Comparison of ENCODE assay signal across 11 cellular contexts in the genomic region with DNA sequence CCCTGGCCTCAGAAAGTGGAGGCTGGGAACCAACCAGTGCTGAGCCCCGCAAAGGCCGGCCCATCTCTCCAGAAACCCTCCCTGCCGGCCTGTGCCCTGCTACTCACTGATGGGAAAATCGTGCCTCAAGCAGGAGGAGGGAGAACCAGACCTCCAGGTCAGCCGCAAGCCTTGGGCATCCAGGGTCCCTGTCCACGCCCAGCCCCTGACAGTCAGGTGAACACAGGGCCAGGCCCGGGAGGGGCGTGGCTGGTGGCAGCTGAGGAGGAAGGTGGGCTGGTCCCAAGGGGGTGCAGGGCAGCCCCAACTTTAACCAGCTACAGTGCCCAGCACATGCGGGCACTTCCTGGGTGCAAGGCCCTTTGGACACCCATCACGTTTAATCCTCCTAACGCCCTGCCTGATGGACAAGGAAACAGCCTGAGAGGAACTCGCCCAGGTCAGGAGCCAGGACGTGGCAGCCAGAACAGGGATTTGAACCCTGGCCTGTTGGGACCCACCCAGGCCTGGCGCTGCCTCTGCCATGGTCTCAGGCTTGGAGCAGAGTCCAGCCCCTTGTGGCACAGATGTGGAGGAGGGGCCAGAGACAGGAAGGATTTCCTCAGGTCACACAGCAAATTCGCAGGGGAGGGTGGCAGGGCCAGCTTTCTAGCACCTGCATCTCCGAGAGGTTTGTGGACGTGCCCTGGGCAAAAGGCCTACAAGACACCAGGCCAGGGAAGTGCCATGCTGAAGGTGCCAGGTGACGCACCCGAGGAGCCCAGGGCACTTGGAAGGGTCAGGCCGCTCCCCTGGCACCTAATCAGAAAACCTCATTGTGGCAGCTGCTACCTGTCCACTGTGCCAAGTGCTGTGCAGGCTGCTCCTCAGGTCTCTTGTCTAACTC. TPM values are rescaled to one million over a fixed set of nuclear protein-coding genes. Genes with fewer than 3 reads are reported as not detected.
DNase-seq lines count a peak whose midpoint lies in the region; ATAC-seq, FAIRE-seq and TF ChIP-seq lines count a peak whose summit lies in the region.
"Had no signal": no experiment of that assay in that cellular context is flagged by ENCODE, and none has a peak within 500 bp of the region (broad histone marks: within the 10 kb centered on the region; RNA-seq: fewer than 3 reads in every experiment).

No MANE protein-coding gene starts in this region.

- H3K36me3 Mint-ChIP-seq in activated naive CD4-positive, alpha-beta T cell treated with anti-CD3 and anti-CD28 coated beads for 36 hours (ENCODE audit: low read depth) = peaks cover 2% of the 10 kb centered on the region
- H3K36me3 Mint-ChIP-seq: activated naive CD8-positive, alpha-beta T cell had no signal

- ATAC-seq in GM12878 (no peak), lower lobe of right lung (no peak), HG03025 (IDR thresholded peaks at IDR 0.05; ENCODE audit: low FRiP score, unreplicated experiment) (no peak)

- H3K27ac Mint-ChIP-seq in activated naive CD4-positive, alpha-beta T cell treated with anti-CD3 and anti-CD28 coated beads for 36 hours = peak overlapping the region; percentile 13

- no peak for TF ChIP-seq CTCF in GM12878 (IDR thresholded peaks at IDR 0.05 in 2 of 3, conservative IDR thresholded peaks at IDR 0.05 in 1 of 3; ENCODE audit: control insufficient read depth in 2 of 3, extremely low read depth in 1 of 3, insufficient read depth in 1 of 3, low read depth in 3 of 3, low read length in 3 of 3)
- TF ChIP-seq CTCF in lower lobe of right lung (IDR thresholded peaks at IDR 0.05) = no peak
- no peak for TF ChIP-seq CTCF in thyroid gland (IDR thresholded peaks at IDR 0.05)

- no peak overlapping the region for H2AFZ ChIP-seq in GM12878 (ENCODE audit: control insufficient read depth, low read depth, low read length)

- no peak for TF ChIP-seq RAD21 in GM12878 (IDR thresholded peaks at IDR 0.05; ENCODE audit: insufficient read depth, low read depth, low read length)

- no peak for TF ChIP-seq POLR2A in GM12878 (IDR thresholded peaks at IDR 0.05; ENCODE audit: low read depth, low read length)
- TF ChIP-seq POLR2A in thyroid gland (IDR thresholded peaks at IDR 0.05) = no peak

- in situ Hi-C loops in GM12878 (cut with MboI) = no loop called here

- no TSS peak for BruUV-seq in GM12878 (replicated peaks; lab: Mats Ljungman, UMichigan)

- H3K4me3 ChIP-seq in GM12878 (peak overlapping the region; percentile 63; the same call in 1 of the 2 replicates), lower lobe of right lung (no peak overlapping the region), thyroid gland (replicated peaks in 1 of 3) (no peak overlapping the region)

- H3K36me3 ChIP-seq in GM12878 (ENCODE audit: control insufficient read depth in 2 of 2, insufficient read depth in 2 of 2, low read length in 1 of 2) (no peaks in the 10 kb centered on the region; a peak in 1 of 4 replicates), lower lobe of right lung (peaks cover 6% of the 10 kb centered on the region), thyroid gland (no peaks in the 10 kb centered on the region)

- H4K20me1 ChIP-seq in GM12878 (ENCODE audit: control insufficient read depth, insufficient read depth) = no peaks in the 10 kb centered on the region; the same call in 1 of the 2 replicates

- H3K4me1 ChIP-seq in GM12878 (ENCODE audit: control insufficient read depth, insufficient read depth, low read length) = peaks cover 70% of the 10 kb centered on the region
- H3K4me1 ChIP-seq in lower lobe of right lung = peaks cover 92% of the 10 kb centered on the region
- H3K4me1 ChIP-seq in thyroid gland = peaks cover 72 to 91% of the 10 kb centered on the region in 2 donors

- SMC1A ChIA-PET in GM12878 (lab: Charles Lee; ENCODE audit: uncharacterized antibody, unreplicated experiment) = interaction anchor here (0.9 to 3.9 kb wide), 7 partner anchors 9 to 31 kb away, joined by 3 to 44 read pairs (median 8); no protein-coding TSS in a partner anchor

- no peak for FAIRE-seq in GM12878 (lab: Jason Lieb, UNC)

- H3K4me1 Mint-ChIP-seq in activated naive CD4-positive, alpha-beta T cell treated with anti-CD3 and anti-CD28 coated beads for 36 hours (ENCODE audit: low read depth) = peaks cover 62% of the 10 kb centered on the region

- DNase-seq in activated naive CD4-positive, alpha-beta T cell treated with anti-CD3 and anti-CD28 coated beads for 36 hours = no peak
- no peak for DNase-seq in activated naive CD4-positive, alpha-beta T cell treated with Interleukin-2 at 50 U/mL for 16 hours
- DNase-seq in GM12878 (ENCODE audit: low read depth, low spot score) = no peak
- DNase-seq in lower lobe of right lung = peak; percentile 43
- DNase-seq in thyroid gland = peak in 1 of 2 donors; percentile 3
- DNase-seq in NOMO-1 (lab: John Stamatoyannopoulos, UW; ENCODE audit: unreplicated experiment in 2 of 2) = no peak
- DNase-seq in HuH-7.5 (ENCODE audit: low spot score) = no peak
- DNase-seq: MM.1S, SHP77 had no signal

- POLR2A ChIA-PET in GM12878 (lab: Charles Lee) = interaction anchor here (0.8 to 7.3 kb wide), 8 partner anchors 10 to 362 kb away, joined by 3 to 66 read pairs (median 18); partner anchors contain the start of genes GTF3C5 and SLC2A6

- peak overlapping the region; percentile 88 for H3K27ac ChIP-seq in GM12878 (ENCODE audit: control insufficient read depth, insufficient read depth)
- H3K27ac ChIP-seq in lower lobe of right lung = peak overlapping the region; percentile 80
- peak overlapping the region in 2 of 3 donors; percentile 24 to 92 for H3K27ac ChIP-seq in thyroid gland

- H3K9me3 ChIP-seq in GM12878 (replicated peaks; ENCODE audit: control insufficient read depth, insufficient read depth, low read length) (no peaks in the 10 kb centered on the region), lower lobe of right lung (no peaks in the 10 kb centered on the region), thyroid gland (no peaks in the 10 kb centered on the region)

- H3K79me2 ChIP-seq in GM12878 (ENCODE audit: control insufficient read depth, insufficient read depth, low read length) = peaks cover 72% of the 10 kb centered on the region

- no peaks in the 10 kb centered on the region for H3K9me3 Mint-ChIP-seq in activated naive CD4-positive, alpha-beta T cell treated with anti-CD3 and anti-CD28 coated beads for 36 hours

- H3K4me3 Mint-ChIP-seq in activated naive CD4-positive, alpha-beta T cell treated with anti-CD3 and anti-CD28 coated beads for 36 hours = no peak overlapping the region

- RAD21 ChIA-PET in GM12878 (lab: Charles Lee; ENCODE audit: unreplicated experiment) = interaction anchor here (1.2 to 14.4 kb wide), 3 partner anchors 14 to 29 kb away, joined by 9 to 219 read pairs (median 24); no protein-coding TSS in a partner anchor

- TF ChIP-seq EP300 in GM12878 (IDR thresholded peaks at IDR 0.05; ENCODE audit: borderline replicate concordance in 1 of 2, control insufficient read depth in 1 of 2, low read depth in 2 of 2, low read length in 2 of 2) = no peak

- intact Hi-C loops in activated naive CD4-positive, alpha-beta T cell treated with anti-CD3 and anti-CD28 coated beads for 36 hours (cut with micrococcal nuclease) = no loop called here
- intact Hi-C loops in GM12878 (cut with micrococcal nuclease; ENCODE audit: unreplicated experiment) (no loop called here), lower lobe of right lung (cut with DNase I) (no loop called here), thyroid gland (cut with DNase I) (no loop called here)

- H3K27me3 ChIP-seq in GM12878 (replicated peaks in 1 of 2; ENCODE audit: control insufficient read depth in 2 of 2, insufficient read depth in 2 of 2, low read length in 1 of 2) (no peaks in the 10 kb centered on the region), lower lobe of right lung (ENCODE audit: low read depth) (no peaks in the 10 kb centered on the region), thyroid gland (no peaks in the 10 kb centered on the region)

- H3K4me2 ChIP-seq in GM12878 (ENCODE audit: control insufficient read depth, insufficient read depth) = peak overlapping the region; percentile 87

- peak overlapping the region; percentile 66 for H3K9ac ChIP-seq in GM12878 (ENCODE audit: control insufficient read depth, insufficient read depth, low read length)

- no peaks in the 10 kb centered on the region for H3K27me3 Mint-ChIP-seq in activated naive CD4-positive, alpha-beta T cell treated with anti-CD3 and anti-CD28 coated beads for 36 hours (ENCODE audit: low read depth)
- H3K27me3 Mint-ChIP-seq: activated naive CD8-positive, alpha-beta T cell had no signal

- CTCF ChIA-PET in activated naive CD4-positive, alpha-beta T cell treated with anti-CD3 and anti-CD28 coated beads for 36 hours (lab: Charles Lee) = interaction anchor here (0.9 to 7.2 kb wide), 3 partner anchors 15 to 41 kb away, joined by 3 to 85 read pairs (median 4); no protein-coding TSS in a partner anchor
- CTCF ChIA-PET in GM12878 (lab: Yijun Ruan, JAX) = interaction anchor here (1.0 to 22.5 kb wide), 6 partner anchors 14 to 95 kb away, joined by 3 to 401 read pairs (median 11); no protein-coding TSS in a partner anchor

- 42% methylated on average over 20 of the region's 20 CpGs for WGBS in GM12878 (ENCODE audit: insufficient coverage, insufficient replicate concordance, low lambda C conversion rate, missing lambda C conversion rate)
- WGBS in thyroid gland, 2 donors = 78 to 79% methylated on average over 5 to 8 of the region's 20 CpGs

RNA-seq across cellular contexts. Expression of gene RALGDS, which starts 4.5 kb away (rescaled TPM):
- total RNA-seq in activated naive CD4-positive, alpha-beta T cell treated with anti-CD3 and anti-CD28 coated beads for 36 hours = 10 to 100 TPM; 29.5 to 32.5 TPM
- 87.1 and 89.7 TPM in 2 replicates for total RNA-seq in GM12878 (2013; cell fraction: nucleolus; rRNA removed)
- total RNA-seq in GM12878 (2014; rRNA removed) (29.7 and 34.1 TPM in 2 replicates), GM12878 (2014; rRNA removed; fragmentation: Illumina TruSeq; extraction: Trizol) (17.4 and 19.3 TPM in 2 replicates), GM12878 (2021) (30.1 and 33.3 TPM in 2 replicates), lower lobe of right lung (71.1 TPM), thyroid gland (10 to 100 TPM; 32.2 to 55.3 (median 43.5) TPM)
- 15.0 TPM for polyA plus RNA-seq in GM12878 (2011; ENCODE audit: low read depth)
- polyA plus RNA-seq in GM12878 (2011; rRNA removed) (33.7 and 48.6 TPM in 2 replicates), GM12878 (2014; fragmentation: Illumina TruSeq; extraction: Trizol) (8.4 and 23.1 TPM in 2 replicates), GM12878 (2014; fragmentation: Nextera tagmentation; extraction: Ambion mirVana) (1 to 10 TPM; 1.3 to 2.0 TPM), GM12878 (2014; rRNA removed) (43.7 and 49.3 TPM in 2 replicates), GM12878 (2016; fragmentation: Nextera tagmentation; extraction: Ambion mirVana) (10 to 100 TPM in 1 of 2 experiments, 1 to 10 TPM in 1; 7.6 to 13.3 TPM)
- polyA plus RNA-seq in GM12878 (2011; cell fraction: cytosol; rRNA removed) = 56.3 and 59.0 TPM in 2 replicates
- 264 and 316 TPM in 2 replicates for polyA plus RNA-seq in GM12878 (2011; cell fraction: nucleus; rRNA removed)
- polyA plus RNA-seq in GM12878 (2012) = 22.6 and 37.4 TPM in 2 replicates
- 22.2 and 36.1 TPM in 2 replicates for polyA minus RNA-seq in GM12878 (2011; rRNA and poly(A)+ RNA removed)
- polyA minus RNA-seq in GM12878 (2011; cell fraction: cytosol; rRNA and poly(A)+ RNA removed) = 9.8 and 20.6 TPM in 2 replicates
- polyA minus RNA-seq in GM12878 (2011; cell fraction: nucleus; rRNA and poly(A)+ RNA removed) = 38.2 and 39.3 TPM in 2 replicates

RNA-seq across cellular contexts. Expression of gene GBGT1, which starts 47.1 kb away (rescaled TPM):
- 1 to 10 TPM; 3.9 to 4.7 TPM for total RNA-seq in activated naive CD4-positive, alpha-beta T cell treated with anti-CD3 and anti-CD28 coated beads for 36 hours
- total RNA-seq in GM12878 (2013; cell fraction: nucleolus; rRNA removed) = 19.1 and 27.5 TPM in 2 replicates
- 0.68 and 1.5 TPM in 2 replicates for total RNA-seq in GM12878 (2014; rRNA removed)
- total RNA-seq in GM12878 (2014; rRNA removed; fragmentation: Illumina TruSeq; extraction: Trizol) = 0.45 and 0.74 TPM in 2 replicates
- total RNA-seq in GM12878 (2021) = 1.3 and 1.4 TPM in 2 replicates
- 0.30 TPM for polyA plus RNA-seq in GM12878 (2011; ENCODE audit: low read depth)
- 0.59 and 1.8 TPM in 2 replicates for polyA plus RNA-seq in GM12878 (2011; rRNA removed)
- 1.8 and 2.2 TPM in 2 replicates for polyA plus RNA-seq in GM12878 (2011; cell fraction: cytosol; rRNA removed)
- polyA plus RNA-seq in GM12878 (2011; cell fraction: nucleus; rRNA removed) = 5.1 and 5.4 TPM in 2 replicates
- 1.1 and 1.6 TPM in 2 replicates for polyA plus RNA-seq in GM12878 (2012)
- 0.33 and 0.53 TPM in 2 replicates for polyA plus RNA-seq in GM12878 (2014; fragmentation: Illumina TruSeq; extraction: Trizol)
- under 1 TPM; 0.08 to 0.11 TPM for polyA plus RNA-seq in GM12878 (2014; fragmentation: Nextera tagmentation; extraction: Ambion mirVana)
- polyA plus RNA-seq in GM12878 (2014; rRNA removed) = 1.4 and 1.9 TPM in 2 replicates
- polyA plus RNA-seq in GM12878 (2016; fragmentation: Nextera tagmentation; extraction: Ambion mirVana) = under 1 TPM; 0.12 to 0.28 TPM
- 3.3 and 4.6 TPM in 2 replicates for polyA minus RNA-seq in GM12878 (2011; rRNA and poly(A)+ RNA removed)
- polyA minus RNA-seq in GM12878 (2011; cell fraction: cytosol; rRNA and poly(A)+ RNA removed) = 1.5 and 2.1 TPM in 2 replicates
- polyA minus RNA-seq in GM12878 (2011; cell fraction: nucleus; rRNA and poly(A)+ RNA removed) = 4.8 and 6.5 TPM in 2 replicates
- total RNA-seq in lower lobe of right lung = 38.5 TPM
- 10 to 100 TPM; 21.4 to 45.0 (median 25.1) TPM for total RNA-seq in thyroid gland

RNA-seq across cellular contexts. Expression of gene CEL, which starts 54.8 kb away (rescaled TPM):
- total RNA-seq in activated naive CD4-positive, alpha-beta T cell treated with anti-CD3 and anti-CD28 coated beads for 36 hours = 1 to 10 TPM; 2.1 to 2.2 TPM
- total RNA-seq in GM12878 (2013; cell fraction: nucleolus; rRNA removed) = 0.29 and 0.64 TPM in 2 replicates
- total RNA-seq in GM12878 (2014; rRNA removed) (0.23 and 0.27 TPM in 2 replicates), GM12878 (2014; rRNA removed; fragmentation: Illumina TruSeq; extraction: Trizol) (0.36 and 0.41 TPM in 2 replicates), GM12878 (2021) (4.1 and 4.6 TPM in 2 replicates), lower lobe of right lung (1.4 TPM), thyroid gland (under 1 TPM in 3 of 4 donors, not detected in 1; 0.27 to 0.46 (median 0.33) TPM)
- 0.17 TPM for polyA plus RNA-seq in GM12878 (2011; ENCODE audit: low read depth)
- polyA plus RNA-seq in GM12878 (2011; rRNA removed) (0.04 and 0.15 TPM in 2 replicates), GM12878 (2014; fragmentation: Illumina TruSeq; extraction: Trizol) (0.25 and 0.51 TPM in 2 replicates), GM12878 (2014; fragmentation: Nextera tagmentation; extraction: Ambion mirVana) (not detected), GM12878 (2014; rRNA removed) (0.80 and 1.2 TPM in 2 replicates), GM12878 (2016; fragmentation: Nextera tagmentation; extraction: Ambion mirVana) (under 1 TPM; 0.05 to 0.15 TPM)
- polyA plus RNA-seq in GM12878 (2011; cell fraction: cytosol; rRNA removed) = 0.15 and 0.20 TPM in 2 replicates
- polyA plus RNA-seq in GM12878 (2011; cell fraction: nucleus; rRNA removed) = 1.3 and 2.2 TPM in 2 replicates
- polyA plus RNA-seq in GM12878 (2012) = 0.74 and 0.97 TPM in 2 replicates
- polyA minus RNA-seq in GM12878 (2011; rRNA and poly(A)+ RNA removed) = 0.10 TPM in 1 of 2 replicates, not detected in the other
- 0.53 TPM in 1 of 2 replicates, not detected in the other for polyA minus RNA-seq in GM12878 (2011; cell fraction: cytosol; rRNA and poly(A)+ RNA removed)
- 0.29 TPM in 1 of 2 replicates, not detected in the other for polyA minus RNA-seq in GM12878 (2011; cell fraction: nucleus; rRNA and poly(A)+ RNA removed)
